In genomic region chr12:55816876-55817351, GRCh38 we compare ENCODE assay signal across 6 cellular contexts.
DNase-seq lines count a peak whose midpoint lies in the region; ATAC-seq and TF ChIP-seq lines count a peak whose summit lies in the region.

No MANE protein-coding gene starts in this region.

- H3K36me3 ChIP-seq in rectal smooth muscle tissue (ENCODE audit: control insufficient read depth, insufficient read depth, low read length), result peaks cover 7% of the 10 kb centered on the region

- peaks cover 12% of the 10 kb centered on the region for H3K4me1 ChIP-seq in rectal smooth muscle tissue (ENCODE audit: control insufficient read depth, insufficient read depth, low read length)

- in situ Hi-C loops in GM13976 (cut with MboI; ENCODE audit: low sequenced_read_pairs, unreplicated experiment), result no loop called here

- no peak for ATAC-seq in HG03039 (IDR thresholded peaks at IDR 0.05; ENCODE audit: unreplicated experiment)

- peak overlapping the region; percentile 80 for H3K27ac ChIP-seq in rectal smooth muscle tissue (ENCODE audit: low read depth, low read length)

- DNase-seq in HS-27A (ENCODE audit: low read depth), result peak; percentile 23
- DNase-seq in choroid plexus epithelial cell (ENCODE audit: low read depth), result peak; percentile 48
- DNase-seq in NCI-H1105 treated with DMSO at 0.1 percent for 48 hours (lab: John Stamatoyannopoulos, UW), result no peak
- DNase-seq in GM13976 (ENCODE audit: low spot score), result no peak

- no peak for TF ChIP-seq CTCF in choroid plexus epithelial cell (conservative IDR thresholded peaks at IDR 0.05; ENCODE audit: low read depth, low read length)
- TF ChIP-seq CTCF in GM13976 (IDR thresholded peaks at IDR 0.05; ENCODE audit: borderline replicate concordance, control extremely low read depth, extremely low read depth, insufficient read depth, missing control alignments), result no peak

- no peaks in the 10 kb centered on the region for H3K27me3 ChIP-seq in rectal smooth muscle tissue (ENCODE audit: control insufficient read depth, insufficient read depth, low read length)

- H3K9ac ChIP-seq in rectal smooth muscle tissue (ENCODE audit: low read length), result peak overlapping the region; percentile 97

- H3K4me3 ChIP-seq in choroid plexus epithelial cell (ENCODE audit: low read depth, low read length) (peak overlapping the region; percentile 97), rectal smooth muscle tissue (ENCODE audit: low read length) (peak overlapping the region; percentile 88)

Comparison
In these comparisons a context has a peak if more than half of its experiments do, and no peak if none do; other contexts are left out.
1. DNase-seq: peak in HS-27A (single experiment) and choroid plexus epithelial cell (single experiment); none in NCI-H1105 treated with DMSO at 0.1 percent for 48 hours (single experiment) and GM13976 (single experiment).